11 cellular contexts compared by ENCODE assay signal in genomic region chr16:2004795-2005517, GRCh38. TPM values are rescaled to one million over a fixed set of nuclear protein-coding genes. Genes with fewer than 3 reads are reported as not detected.
DNase-seq lines count a peak whose midpoint lies in the region; ATAC-seq and TF ChIP-seq lines count a peak whose summit lies in the region.
"Had no signal": no experiment of that assay in that cellular context is flagged by ENCODE, and none has a peak within 500 bp of the region (broad histone marks: within the 10 kb centered on the region; RNA-seq: fewer than 3 reads in every experiment).

No MANE protein-coding gene starts in this region.

- peaks cover 9% of the 10 kb centered on the region for H3K36me3 Mint-ChIP-seq in activated CD8-positive, alpha-beta memory T cell treated with anti-CD3 and anti-CD28 coated beads, Interleukin-2, amount 10 ng/mL, durations not matched to agents 7 days and 5 days

- no peak for DNase-seq in activated CD8-positive, alpha-beta memory T cell treated with anti-CD3 and anti-CD28 coated beads, Interleukin-2, amount 10 ng/mL, durations not matched to agents 7 days and 5 days
- DNase-seq in activated CD8-positive, alpha-beta memory T cell treated with anti-CD3 and anti-CD28 coated beads, Interleukin-2, amount 50 U/mL, for 48 hours, result no peak
- peak; percentile 68 for DNase-seq in NCI-H1092 treated with DMSO at 0.1 percent for 48 hours (lab: John Stamatoyannopoulos, UW)
- peak; percentile 76 for DNase-seq in spleen
- no peak for DNase-seq in hepatocyte (ENCODE audit: low spot score)
- DNase-seq: amniotic stem cell, NCI-H2029 treated with DMSO at 0.1 percent for 48 hours had no signal

- no peak overlapping the region for H2AFZ ChIP-seq in hepatocyte

- H3K4me1 ChIP-seq in ectodermal cell (ENCODE audit: control insufficient read depth, insufficient read depth, low read length) (peaks cover 31% of the 10 kb centered on the region), spleen (peaks cover 48 to 72% (median 61%) of the 10 kb centered on the region in 6 donors), hepatocyte (ENCODE audit: insufficient read depth) (peaks cover 22% of the 10 kb centered on the region)

- H3K4me1 Mint-ChIP-seq in activated CD8-positive, alpha-beta memory T cell treated with anti-CD3 and anti-CD28 coated beads, Interleukin-2, amount 10 ng/mL, durations not matched to agents 7 days and 5 days, result peaks cover 39% of the 10 kb centered on the region

- H3K36me3 ChIP-seq in ectodermal cell (ENCODE audit: control insufficient read depth, insufficient read depth, low read length) (peaks cover 28% of the 10 kb centered on the region), spleen (peaks cover 5 to 55% (median 36%) of the 10 kb centered on the region in 6 donors), hepatocyte (replicated peaks; ENCODE audit: insufficient read depth, low read depth) (no peaks in the 10 kb centered on the region)

- no peaks in the 10 kb centered on the region for H3K9me2 ChIP-seq in hepatocyte (replicated peaks; ENCODE audit: insufficient read depth)

- H3K79me2 ChIP-seq in hepatocyte, result peaks cover 61% of the 10 kb centered on the region

- H3K4me2 ChIP-seq in hepatocyte, result no peak overlapping the region

- TF ChIP-seq CTCF in spleen (IDR thresholded peaks at IDR 0.05 in 8 of 11, conservative IDR thresholded peaks at IDR 0.05 in 3 of 11) (no peak), hepatocyte (IDR thresholded peaks at IDR 0.05; ENCODE audit: poor library complexity) (no peak)

- intact Hi-C loops in spleen (cut with DNase I; ENCODE audit: low total_unique reads), result no loop called here

- no peaks in the 10 kb centered on the region for H3K27me3 Mint-ChIP-seq in activated CD8-positive, alpha-beta memory T cell treated with anti-CD3 and anti-CD28 coated beads, Interleukin-2, amount 10 ng/mL, durations not matched to agents 7 days and 5 days

- H4K20me1 ChIP-seq in hepatocyte (ENCODE audit: insufficient read depth, poor library complexity, severe bottlenecking), result peaks cover 61% of the 10 kb centered on the region

- no peaks in the 10 kb centered on the region for H3K27me3 ChIP-seq in ectodermal cell (ENCODE audit: control insufficient read depth, insufficient read depth, low read length, poor library complexity, severe bottlenecking)
- H3K27me3 ChIP-seq in spleen (replicated peaks in 1 of 7), result no peaks in the 10 kb centered on the region
- H3K27me3 ChIP-seq in hepatocyte, result no peaks in the 10 kb centered on the region
- H3K27me3 ChIP-seq: upper lobe of left lung had no signal

- peak overlapping the region; percentile 28 for H3K27ac Mint-ChIP-seq in activated CD8-positive, alpha-beta memory T cell treated with anti-CD3 and anti-CD28 coated beads, Interleukin-2, amount 10 ng/mL, durations not matched to agents 7 days and 5 days

- H3K4me3 Mint-ChIP-seq in activated CD8-positive, alpha-beta memory T cell treated with anti-CD3 and anti-CD28 coated beads, Interleukin-2, amount 10 ng/mL, durations not matched to agents 7 days and 5 days, result no peak overlapping the region

- H3K9me3 Mint-ChIP-seq in activated CD8-positive, alpha-beta memory T cell treated with anti-CD3 and anti-CD28 coated beads, Interleukin-2, amount 10 ng/mL, durations not matched to agents 7 days and 5 days (ENCODE audit: low read depth), result no peaks in the 10 kb centered on the region

- peak overlapping the region; percentile 84 for H3K27ac ChIP-seq in ectodermal cell (ENCODE audit: insufficient read depth, low read depth, low read length, poor library complexity, severe bottlenecking)
- H3K27ac ChIP-seq in spleen, result peak overlapping the region in 5 of 8 donors; percentile 22 to 95 (median 49)
- H3K27ac ChIP-seq in hepatocyte, result no peak overlapping the region

- TF ChIP-seq POLR2A in spleen (IDR thresholded peaks at IDR 0.05), result no peak

- ATAC-seq in activated CD8-positive, alpha-beta memory T cell treated with anti-CD3 and anti-CD28 coated beads, Interleukin-2, amount 10 ng/mL, durations not matched to agents 7 days and 5 days, result no peak
- ATAC-seq in GM21526 (IDR thresholded peaks at IDR 0.05; ENCODE audit: low FRiP score, unreplicated experiment), result no peak
- no peak for ATAC-seq in HG02759 (IDR thresholded peaks at IDR 0.05; ENCODE audit: unreplicated experiment)

- 91 to 92% methylated on average over 34 of the region's 34 CpGs for WGBS in ectodermal cell, 2 experiments
- whole genome bisulfite sequencing in spleen, 5 donors, result 55 to 67% (median 65%) methylated on average over 22 to 34 of the region's 34 CpGs
- WGBS in hepatocyte (ENCODE audit: low lambda C conversion rate, missing lambda C conversion rate), result 93% methylated on average over 28 of the region's 34 CpGs

- no peaks in the 10 kb centered on the region for H3K9me3 ChIP-seq in ectodermal cell (ENCODE audit: control insufficient read depth, low read length)
- no peaks in the 10 kb centered on the region for H3K9me3 ChIP-seq in spleen
- H3K9me3 ChIP-seq in hepatocyte (ENCODE audit: low read depth), result no peaks in the 10 kb centered on the region
- H3K9me3 ChIP-seq: upper lobe of left lung had no signal

- CTCF ChIA-PET in activated CD8-positive, alpha-beta memory T cell treated with anti-CD3 and anti-CD28 coated beads, Interleukin-2, amount 10 ng/mL, durations not matched to agents 7 days and 5 days (lab: Charles Lee), result interaction anchor here (1.2 to 3.6 kb wide), 13 partner anchors 10 to 148 kb away, joined by 3 to 42 read pairs (median 7); partner anchors contain the start of genes GFER, NOXO1, NTHL1 and RPS2

- H3K4me3 ChIP-seq in ectodermal cell (ENCODE audit: insufficient read depth, low read depth, low read length), result no peak overlapping the region
- peak overlapping the region in 2 of 8 donors; percentile 12 to 35 for H3K4me3 ChIP-seq in spleen
- no peak overlapping the region for H3K4me3 ChIP-seq in hepatocyte
- H3K4me3 ChIP-seq: upper lobe of left lung had no signal

RNA-seq across cellular contexts. Expression of gene ZNF598, which starts 4.7 kb away (rescaled TPM):
- 10 to 100 TPM; 76.2 to 94.5 TPM for total RNA-seq in activated CD8-positive, alpha-beta memory T cell treated with anti-CD3 and anti-CD28 coated beads, Interleukin-2, amount 10 ng/mL, durations not matched to agents 7 days and 5 days
- 40.8 TPM for polyA plus RNA-seq in ectodermal cell (2013, experiment 1 of 4)
- polyA plus RNA-seq in ectodermal cell (2013, experiment 2 of 4), result 38.0 TPM
- 30.5 TPM for polyA plus RNA-seq in ectodermal cell (2013, experiment 3 of 4)
- 35.0 TPM for polyA plus RNA-seq in ectodermal cell (2013, experiment 4 of 4)
- 10 to 100 TPM; 34.6 to 56.2 (median 47.2) TPM for total RNA-seq in spleen
- polyA plus RNA-seq in spleen, result 10 to 100 TPM; 21.8 to 45.5 (median 29.0) TPM
- 22.8 and 42.6 TPM in 2 replicates for total RNA-seq in hepatocyte
- 29.5 and 36.8 TPM in 2 replicates for polyA plus RNA-seq in hepatocyte

RNA-seq across cellular contexts. Expression of gene NPW, which starts 14.6 kb away (rescaled TPM):
- total RNA-seq in activated CD8-positive, alpha-beta memory T cell treated with anti-CD3 and anti-CD28 coated beads, Interleukin-2, amount 10 ng/mL, durations not matched to agents 7 days and 5 days, result 1 to 10 TPM; 1.1 to 6.3 TPM
- polyA plus RNA-seq in ectodermal cell (2013, experiment 1 of 4), result 0.94 TPM
- 0.50 TPM for polyA plus RNA-seq in ectodermal cell (2013, experiment 2 of 4)
- 0.48 TPM for polyA plus RNA-seq in ectodermal cell (2013, experiment 3 of 4)
- 1.9 TPM for polyA plus RNA-seq in ectodermal cell (2013, experiment 4 of 4)
- 1 to 10 TPM in 1 of 7 donors, under 1 TPM in 3, not detected in 3; 0.51 to 1.9 (median 0.89) TPM for total RNA-seq in spleen
- polyA plus RNA-seq in spleen, result 1 to 10 TPM in 2 of 3 donors, under 1 TPM in 1; 0.30 to 2.5 (median 2.3) TPM
- 2.7 and 4.1 TPM in 2 replicates for total RNA-seq in hepatocyte
- polyA plus RNA-seq in hepatocyte, result 45.2 and 57.6 TPM in 2 replicates

RNA-seq across cellular contexts. Expression of gene SYNGR3, which starts 15.2 kb away (rescaled TPM):
- 10 to 100 TPM in 1 of 2 experiments, 1 to 10 TPM in 1; 6.4 to 17.6 TPM for total RNA-seq in activated CD8-positive, alpha-beta memory T cell treated with anti-CD3 and anti-CD28 coated beads, Interleukin-2, amount 10 ng/mL, durations not matched to agents 7 days and 5 days
- polyA plus RNA-seq in ectodermal cell (2013, experiment 1 of 4), result 7.5 TPM
- polyA plus RNA-seq in ectodermal cell (2013, experiment 2 of 4), result 8.3 TPM
- polyA plus RNA-seq in ectodermal cell (2013, experiment 3 of 4), result 6.5 TPM
- polyA plus RNA-seq in ectodermal cell (2013, experiment 4 of 4), result 7.0 TPM
- 10 to 100 TPM in 1 of 7 donors, 1 to 10 TPM in 5, under 1 TPM in 1; 0.85 to 11.4 (median 2.6) TPM for total RNA-seq in spleen
- 1 to 10 TPM; 1.8 to 3.0 (median 3.0) TPM for polyA plus RNA-seq in spleen
- 1.4 and 2.2 TPM in 2 replicates for total RNA-seq in hepatocyte
- 1.5 and 2.5 TPM in 2 replicates for polyA plus RNA-seq in hepatocyte

RNA-seq across cellular contexts. Expression of gene GFER, which starts 21.0 kb away (rescaled TPM):
- total RNA-seq in activated CD8-positive, alpha-beta memory T cell treated with anti-CD3 and anti-CD28 coated beads, Interleukin-2, amount 10 ng/mL, durations not matched to agents 7 days and 5 days, result 10 to 100 TPM; 33.5 to 40.9 TPM
- 36.5 TPM for polyA plus RNA-seq in ectodermal cell (2013, experiment 1 of 4)
- polyA plus RNA-seq in ectodermal cell (2013, experiment 2 of 4), result 34.0 TPM
- polyA plus RNA-seq in ectodermal cell (2013, experiment 3 of 4), result 23.2 TPM
- 28.1 TPM for polyA plus RNA-seq in ectodermal cell (2013, experiment 4 of 4)
- 10 to 100 TPM in 6 of 7 donors, 1 to 10 TPM in 1; 9.6 to 23.3 (median 20.5) TPM for total RNA-seq in spleen
- polyA plus RNA-seq in spleen, result 10 to 100 TPM; 28.5 to 36.0 (median 34.9) TPM
- 34.0 and 34.9 TPM in 2 replicates for total RNA-seq in hepatocyte
- 44.0 and 56.8 TPM in 2 replicates for polyA plus RNA-seq in hepatocyte

RNA-seq across cellular contexts. Expression of gene NHERF2, which starts 21.7 kb away (rescaled TPM):
- 1 to 10 TPM; 1.3 to 2.2 TPM for total RNA-seq in activated CD8-positive, alpha-beta memory T cell treated with anti-CD3 and anti-CD28 coated beads, Interleukin-2, amount 10 ng/mL, durations not matched to agents 7 days and 5 days
- 9.0 TPM for polyA plus RNA-seq in ectodermal cell (2013, experiment 1 of 4)
- 6.7 TPM for polyA plus RNA-seq in ectodermal cell (2013, experiment 2 of 4)
- 8.7 TPM for polyA plus RNA-seq in ectodermal cell (2013, experiment 3 of 4)
- 10.0 TPM for polyA plus RNA-seq in ectodermal cell (2013, experiment 4 of 4)
- total RNA-seq in spleen, result 100 to 1,000 TPM in 4 of 7 donors, 10 to 100 TPM in 3; 62.4 to 179 (median 126) TPM
- polyA plus RNA-seq in spleen, result 100 to 1,000 TPM in 1 of 3 donors, 10 to 100 TPM in 2; 64.6 to 218 (median 71.2) TPM
- 25.9 and 29.6 TPM in 2 replicates for total RNA-seq in hepatocyte
- polyA plus RNA-seq in hepatocyte, result 37.7 and 43.8 TPM in 2 replicates

Comparison
In these comparisons a context has a peak if more than half of its experiments do, and no peak if none do; other contexts are left out.
1. DNase-seq: peak in NCI-H1092 treated with DMSO at 0.1 percent for 48 hours (single experiment) and spleen (single experiment); none in activated CD8-positive, alpha-beta memory T cell treated with anti-CD3 and anti-CD28 coated beads, Interleukin-2, amount 10 ng/mL, durations not matched to agents 7 days and 5 days (single experiment), activated CD8-positive, alpha-beta memory T cell treated with anti-CD3 and anti-CD28 coated beads, Interleukin-2, amount 50 U/mL, for 48 hours (single experiment) and hepatocyte (single experiment).